8 cellular contexts compared by ENCODE assay signal in the genomic region with DNA sequence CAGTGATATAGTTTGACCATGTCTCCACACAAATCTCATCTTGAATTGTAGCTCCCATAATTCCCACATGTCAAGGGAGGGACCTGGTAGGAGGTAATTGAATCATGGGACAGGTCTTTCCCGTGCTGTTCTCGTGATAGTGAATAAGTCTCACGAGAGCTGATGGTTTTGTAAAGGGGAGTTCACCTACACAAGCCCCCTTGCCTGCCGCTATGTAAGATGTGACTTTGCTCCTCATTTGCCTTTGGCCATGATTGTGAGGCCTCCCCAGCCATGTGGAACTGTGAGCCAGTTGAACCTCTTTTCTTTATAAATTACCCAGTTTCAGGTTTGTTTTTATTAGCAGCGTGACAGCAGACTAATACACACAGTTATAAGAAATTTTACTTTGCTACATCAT. TPM values are rescaled to one million over a fixed set of nuclear protein-coding genes. Genes with fewer than 3 reads are reported as not detected.
DNase-seq lines count a peak whose midpoint lies in the region; ATAC-seq and TF ChIP-seq lines count a peak whose summit lies in the region.
"Not testable (repeated sequence)": the region's sequence is repeated elsewhere in the genome, so short reads cannot be mapped to it uniquely, and the experiment has no call there.

No MANE protein-coding gene starts in this region.

- H3K27ac ChIP-seq in transverse colon, result peak overlapping the region; percentile 73 to 98 (median 88)

- not testable (repeated sequence) for DNase-seq in activated CD8-positive, alpha-beta T cell treated with anti-CD3 and anti-CD28 coated beads for 36 hours; memory B cell (ENCODE audit: low spot score in 2 of 2); transverse colon

- not testable (repeated sequence) for H3K27me3 Mint-ChIP-seq in IgD-negative memory B cell; activated CD8-positive, alpha-beta T cell treated with anti-CD3 and anti-CD28 coated beads for 36 hours; memory B cell

- H3K9me3 Mint-ChIP-seq in IgD-negative memory B cell; activated CD8-positive, alpha-beta T cell treated with anti-CD3 and anti-CD28 coated beads for 36 hours; memory B cell: not testable (repeated sequence)

- H3K27ac Mint-ChIP-seq in IgD-negative memory B cell (peak overlapping the region; percentile 78 to 94 (median 79)), memory B cell (peak overlapping the region; percentile 91)
- H3K27ac Mint-ChIP-seq in activated CD8-positive, alpha-beta T cell treated with anti-CD3 and anti-CD28 coated beads for 36 hours, result peak overlapping the region; percentile 37

- in situ Hi-C loops in transverse colon (cut with MboI; ENCODE audit: low pct_ligation_motif_present in 1 of 4, low pct_unique_long_range_greater_than_20kb in 1 of 4, low sequenced_read_pairs in 3 of 4), result not testable (repeated sequence)

- not testable (repeated sequence) for H3K4me3 ChIP-seq in transverse colon

- TF ChIP-seq CTCF in activated CD8-positive, alpha-beta T cell treated with anti-CD3 and anti-CD28 coated beads for 36 hours (IDR thresholded peaks at IDR 0.05); transverse colon (IDR thresholded peaks at IDR 0.05): not testable (repeated sequence)

- ATAC-seq in GM18511 (IDR thresholded peaks at IDR 0.05; ENCODE audit: unreplicated experiment) (peak; percentile 21), GM19438 (IDR thresholded peaks at IDR 0.05; ENCODE audit: low read depth, unreplicated experiment) (peak; percentile 12), HG02571 (IDR thresholded peaks at IDR 0.05; ENCODE audit: unreplicated experiment) (peak; percentile 3), HG03060 (IDR thresholded peaks at IDR 0.05; ENCODE audit: low read depth, unreplicated experiment) (peak; percentile 2)
- ATAC-seq in activated CD8-positive, alpha-beta T cell treated with anti-CD3 and anti-CD28 coated beads for 36 hours; memory B cell (ENCODE audit: low read depth): not testable (repeated sequence)

- not testable (repeated sequence) for H3K9me3 ChIP-seq in transverse colon

- peaks cover 0 to 67% (median 22%) of the 10 kb centered on the region in 4 donors for H3K4me1 ChIP-seq in transverse colon

- POLR2A ChIA-PET in activated CD8-positive, alpha-beta T cell treated with anti-CD3 and anti-CD28 coated beads for 36 hours (lab: Charles Lee), result not testable (repeated sequence)

- intact Hi-C loops in activated CD8-positive, alpha-beta T cell treated with anti-CD3 and anti-CD28 coated beads for 36 hours (cut with micrococcal nuclease); transverse colon (cut with DNase I; ENCODE audit: low total_unique reads): not testable (repeated sequence)

- H3K36me3 Mint-ChIP-seq in IgD-negative memory B cell; activated CD8-positive, alpha-beta T cell treated with anti-CD3 and anti-CD28 coated beads for 36 hours (ENCODE audit: low read depth): not testable (repeated sequence)
- H3K36me3 Mint-ChIP-seq in memory B cell, result peaks cover 10% of the 10 kb centered on the region

- WGBS in transverse colon (ENCODE audit: low coverage in 1 of 2), 2 donors, result 43 to 100% methylated on average over 4 to 5 of the region's 5 CpGs

- CTCF ChIA-PET in activated CD8-positive, alpha-beta T cell treated with anti-CD3 and anti-CD28 coated beads for 36 hours (lab: Charles Lee), result not testable (repeated sequence)

- H3K4me3 Mint-ChIP-seq in IgD-negative memory B cell (peak overlapping the region; percentile 30 to 90 (median 64)), memory B cell (peak overlapping the region; percentile 77)
- H3K4me3 Mint-ChIP-seq in activated CD8-positive, alpha-beta T cell treated with anti-CD3 and anti-CD28 coated beads for 36 hours, result not testable (repeated sequence)

- H3K36me3 ChIP-seq in transverse colon, result peaks cover 0 to 20% (median 4%) of the 10 kb centered on the region in 4 donors

- TF ChIP-seq EP300 in transverse colon (IDR thresholded peaks at IDR 0.05; ENCODE audit: low read depth), result not testable (repeated sequence)

- not testable (repeated sequence) for TF ChIP-seq POLR2A in transverse colon (IDR thresholded peaks at IDR 0.05)

- H3K27me3 ChIP-seq in transverse colon, result not testable (repeated sequence)

- H3K4me1 Mint-ChIP-seq in IgD-negative memory B cell, result peaks cover 49 to 60% (median 53%) of the 10 kb centered on the region in 3 donors
- not testable (repeated sequence) for H3K4me1 Mint-ChIP-seq in activated CD8-positive, alpha-beta T cell treated with anti-CD3 and anti-CD28 coated beads for 36 hours (ENCODE audit: low read depth)
- peaks cover 39% of the 10 kb centered on the region for H3K4me1 Mint-ChIP-seq in memory B cell

RNA-seq across cellular contexts. Expression of a gene that starts 7.8 kb away (rescaled TPM):
- polyA plus RNA-seq in IgD-negative memory B cell, result 98.7 TPM
- total RNA-seq in activated CD8-positive, alpha-beta T cell treated with anti-CD3 and anti-CD28 coated beads for 36 hours, result 10 to 100 TPM; 14.2 to 16.5 TPM
- total RNA-seq in transverse colon, result 10 to 100 TPM in 2 of 4 donors, 1 to 10 TPM in 2; 7.9 to 41.1 (median 20.4) TPM

RNA-seq across cellular contexts. Expression of a gene that starts 29.6 kb away (rescaled TPM):
- 11.1 TPM for polyA plus RNA-seq in IgD-negative memory B cell
- total RNA-seq in activated CD8-positive, alpha-beta T cell treated with anti-CD3 and anti-CD28 coated beads for 36 hours, result 10 to 100 TPM; 10.8 to 12.2 TPM
- total RNA-seq in transverse colon, result 1 to 10 TPM in 3 of 4 donors, not detected in 1; 2.8 to 3.5 (median 3.3) TPM

RNA-seq across cellular contexts. Expression of a gene that starts 30.0 kb away (rescaled TPM):
- 39.3 TPM for polyA plus RNA-seq in IgD-negative memory B cell
- 10 to 100 TPM; 47.1 to 58.4 TPM for total RNA-seq in activated CD8-positive, alpha-beta T cell treated with anti-CD3 and anti-CD28 coated beads for 36 hours
- total RNA-seq in transverse colon, result 100 to 1,000 TPM in 2 of 4 donors, 10 to 100 TPM in 2; 61.9 to 141 (median 91.6) TPM

Comparison
In these comparisons a context has a peak if more than half of its experiments do, and no peak if none do; other contexts are left out.
1. H3K27ac Mint-ChIP-seq: peak in every context shown above with its lines; median percentile 91 in memory B cell; 79 in IgD-negative memory B cell; 37 in activated CD8-positive, alpha-beta T cell treated with anti-CD3 and anti-CD28 coated beads for 36 hours.